ENCODE assay signal across 8 cellular contexts in genomic region chr4:128917781-128918180, GRCh38.
DNase-seq lines count a peak whose midpoint lies in the region; ATAC-seq, FAIRE-seq and TF ChIP-seq lines count a peak whose summit lies in the region.

No MANE protein-coding gene starts in this region.

- H4K20me1 ChIP-seq in DND-41 (ENCODE audit: insufficient read depth, low read length) = no peaks in the 10 kb centered on the region

- FAIRE-seq in D721Med (lab: Jason Lieb, UNC) = no peak

- H3K79me2 ChIP-seq in DND-41 (ENCODE audit: insufficient read depth, low read length) = no peaks in the 10 kb centered on the region

- ATAC-seq in DND-41 (ENCODE audit: insufficient read depth, low read depth) (peak; percentile 97), GM19328 (IDR thresholded peaks at IDR 0.05; ENCODE audit: unreplicated experiment) (peak; percentile 70), HG02981 (IDR thresholded peaks at IDR 0.05; ENCODE audit: unreplicated experiment) (peak; percentile 52)

- H3K4me1 ChIP-seq in DND-41 (ENCODE audit: insufficient read depth, low read length) = no peaks in the 10 kb centered on the region

- H3K4me3 ChIP-seq in DND-41 (ENCODE audit: low read depth in 1 of 2, low read length in 2 of 2) = no peak overlapping the region

- H3K27me3 ChIP-seq in DND-41 (ENCODE audit: insufficient read depth, low read length, poor library complexity) = no peaks in the 10 kb centered on the region

- no peak overlapping the region for H3K4me2 ChIP-seq in DND-41 (ENCODE audit: insufficient read depth, low read length)

- H3K9me3 ChIP-seq in DND-41 (ENCODE audit: insufficient read depth, low read length, severe bottlenecking) = no peaks in the 10 kb centered on the region

- no peak overlapping the region for H3K27ac ChIP-seq in DND-41 (ENCODE audit: low read length)

- peak; percentile 16 for DNase-seq in DND-41
- DNase-seq in SKM-1 treated with dmso at 0.1 percent for 144 hours (lab: John Stamatoyannopoulos, UW; ENCODE audit: unreplicated experiment) = peak; percentile 56
- DNase-seq in dermis blood vessel endothelial cell = no peak
- no peak for DNase-seq in NCI-H82 (lab: John Stamatoyannopoulos, UW)
- no peak for DNase-seq in D721Med (ENCODE audit: insufficient read length, low spot score)
- DNase-seq in GOT3 (lab: John Stamatoyannopoulos, UW) = no peak

- TF ChIP-seq CTCF in DND-41 (IDR thresholded peaks at IDR 0.05; ENCODE audit: borderline replicate concordance, extremely low read depth, low read length, poor library complexity, severe bottlenecking) (no peak), D721Med (IDR thresholded peaks at IDR 0.05; ENCODE audit: insufficient read depth, missing control alignments) (no peak)

- no peaks in the 10 kb centered on the region; the same call in 1 of the 2 replicates for H3K36me3 ChIP-seq in DND-41 (ENCODE audit: insufficient read depth, low read length)

- no peak overlapping the region for H2AFZ ChIP-seq in DND-41 (ENCODE audit: low read depth, low read length)

- no peak overlapping the region for H3K9ac ChIP-seq in DND-41 (ENCODE audit: low read depth, low read length)

Comparison
In these comparisons a context has a peak if more than half of its experiments do, and no peak if none do; other contexts are left out.
1. DNase-seq: peak in DND-41 (single experiment) and SKM-1 treated with dmso at 0.1 percent for 144 hours (single experiment); none in dermis blood vessel endothelial cell (single experiment), NCI-H82 (single experiment), D721Med (single experiment) and GOT3 (single experiment).
2. Peak in every context shown above with its lines, with median percentiles within 50 percentile points of each other: ATAC-seq.